In genomic region chr9:96984139-96984538, GRCh38 we compare ENCODE assay signal across 21 cellular contexts. TPM values are rescaled to one million over a fixed set of nuclear protein-coding genes. Genes with fewer than 3 reads are reported as not detected.
"Had no signal": no experiment of that assay in that cellular context is flagged by ENCODE, and none has a peak within 500 bp of the region (broad histone marks: within the 10 kb centered on the region; RNA-seq: fewer than 3 reads in every experiment).

No MANE protein-coding gene starts in this region.

RNA-seq across cellular contexts. Expression of gene CTSV, which starts 54.8 kb away (rescaled TPM):
- total RNA-seq: naive thymus-derived CD8-positive, alpha-beta T cell; posterior vena cava; right atrium auricular region; sciatic nerve had no signal
- polyA plus RNA-seq: naive thymus-derived CD8-positive, alpha-beta T cell had no signal

RNA-seq across cellular contexts. Expression of gene NUTM2G, which starts 55.5 kb away (rescaled TPM):
- total RNA-seq: glomerular endothelial cell; kidney epithelial cell; left lobe of liver; lower leg skin; lung; mononuclear cell; naive thymus-derived CD8-positive, alpha-beta T cell; neural crest cell; osteoblast; pancreas; posterior vena cava; pulmonary artery endothelial cell; renal cortical epithelial cell; right atrium auricular region; sciatic nerve; spleen; subcutaneous adipose tissue; suprapubic skin; thoracic aorta; upper lobe of right lung had no signal
- polyA plus RNA-seq: lung, pancreas, small intestine, spleen had no signal
